Comparison of ENCODE assay signal across 1 cellular context in genomic region chr19:50333235-50333736, GRCh38.
A peak's percentile ranks its signal among the peaks of the same experiment; 100 is the strongest.
TF ChIP-seq lines count a peak whose summit lies in the region.

No MANE protein-coding gene starts in this region.

TF ChIP-seq in K562, 482 proteins besides CTCF, POLR2A, EP300 and RAD21 (continued from another document and continues in another):
- no peak for TF ChIP-seq ZNF449 (CRISPR knock-in tag; IDR thresholded peaks at IDR 0.05)
- no peak; the same call in 1 of the 2 replicates for TF ChIP-seq NKRF (IDR thresholded peaks at IDR 0.05; ENCODE audit: borderline replicate concordance)
- no peak for TF ChIP-seq ZNF23 (CRISPR knock-in tag; IDR thresholded peaks at IDR 0.05)
- TF ChIP-seq ELF2 (CRISPR knock-in tag; IDR thresholded peaks at IDR 0.05) = no peak
- no peak for TF ChIP-seq NR2F6 (CRISPR knock-in tag; IDR thresholded peaks at IDR 0.05)
- peak; percentile 95 for TF ChIP-seq CREM (IDR thresholded peaks at IDR 0.05; ENCODE audit: low read depth)
- TF ChIP-seq RBM25 (IDR thresholded peaks at IDR 0.05; ENCODE audit: low read depth, low read length, severe bottlenecking) = no peak
- TF ChIP-seq CBFA2T3 (IDR thresholded peaks at IDR 0.05) = peak; percentile 10; the same call in 1 of the 2 replicates
- no peak for TF ChIP-seq ZNF277 (CRISPR knock-in tag; IDR thresholded peaks at IDR 0.05; ENCODE audit: borderline replicate concordance)
- peak; percentile 52; the same call in 1 of the 2 replicates for TF ChIP-seq HES1 (IDR thresholded peaks at IDR 0.05; ENCODE audit: low read depth)
- TF ChIP-seq PHB2 (IDR thresholded peaks at IDR 0.05; ENCODE audit: low read depth) = no peak
- no peak for TF ChIP-seq HNRNPUL1 (IDR thresholded peaks at IDR 0.05; ENCODE audit: low read length)
- TF ChIP-seq KLF13 (tag; IDR thresholded peaks at IDR 0.05; ENCODE audit: borderline replicate concordance, low read depth) = no peak
- TF ChIP-seq NFYB (IDR thresholded peaks at IDR 0.05; ENCODE audit: extremely low read depth, insufficient read length) = no peak
- no peak; the same call in 1 of the 2 replicates for TF ChIP-seq POLR2AphosphoS2 (IDR thresholded peaks at IDR 0.05; ENCODE audit: low read length)
- no peak for TF ChIP-seq GTF2E2 (tag; IDR thresholded peaks at IDR 0.05)
- no peak for TF ChIP-seq SRSF9 (IDR thresholded peaks at IDR 0.05; ENCODE audit: borderline replicate concordance, low read depth, low read length)
- no peak for TF ChIP-seq STAG1 (CRISPR knock-in tag; IDR thresholded peaks at IDR 0.05; ENCODE audit: borderline replicate concordance)
- TF ChIP-seq ZNF445 (CRISPR knock-in tag; IDR thresholded peaks at IDR 0.05; ENCODE audit: low read depth) = no peak
- TF ChIP-seq TBL1XR1 (IDR thresholded peaks at IDR 0.05; ENCODE audit: low read length in 2 of 2) = peak in 1 of 2 experiments; percentile 45; a peak in 2 of 4 replicates
- no peak for TF ChIP-seq CBX8 (IDR thresholded peaks at IDR 0.05; ENCODE audit: borderline replicate concordance, extremely low read depth, low read depth, low read length, poor library complexity, severe bottlenecking)
- peak in 1 of 2 experiments; percentile 65; a peak in 3 of 4 replicates for TF ChIP-seq MAZ (CRISPR knock-in tag; conservative IDR thresholded peaks at IDR 0.05 in 1 of 2, IDR thresholded peaks at IDR 0.05 in 1 of 2)
- no peak for TF ChIP-seq GTF2B (IDR thresholded peaks at IDR 0.05; ENCODE audit: extremely low read depth, insufficient read length)
- no peak for TF ChIP-seq ZNF140 (CRISPR knock-in tag; IDR thresholded peaks at IDR 0.05)
- TF ChIP-seq MNT (conservative IDR thresholded peaks at IDR 0.05) = peak; percentile 49 to 79; a peak in 2 of 4 replicates
- TF ChIP-seq HOXB6 (CRISPR knock-in tag; IDR thresholded peaks at IDR 0.05; ENCODE audit: borderline replicate concordance) = no peak
- no peak for TF ChIP-seq CREBBP (IDR thresholded peaks at IDR 0.05; ENCODE audit: low read depth, low read length)
- TF ChIP-seq HDAC1 (IDR thresholded peaks at IDR 0.05) = 0 out of 4 replicates have a peak, but pooled peaks of 1 of the 2 experiments have one; percentile 39
- no peak for TF ChIP-seq FOXA3 (CRISPR knock-in tag; conservative IDR thresholded peaks at IDR 0.05 in 1 of 2, IDR thresholded peaks at IDR 0.05 in 1 of 2)
- TF ChIP-seq STAT5B (CRISPR knock-in tag; IDR thresholded peaks at IDR 0.05) = no peak
- no peak for TF ChIP-seq FOXA1 (IDR thresholded peaks at IDR 0.05; ENCODE audit: borderline replicate concordance)
- TF ChIP-seq ZEB2 (IDR thresholded peaks at IDR 0.05) = peak; percentile 68
- TF ChIP-seq SMAD2 (IDR thresholded peaks at IDR 0.05; ENCODE audit: low read depth, low read length) = no peak
- peak; percentile 86 for TF ChIP-seq SP1 (CRISPR knock-in tag; IDR thresholded peaks at IDR 0.05)
- TF ChIP-seq ZNF609 (CRISPR knock-in tag; IDR thresholded peaks at IDR 0.05; ENCODE audit: borderline replicate concordance) = no peak
- no peak for TF ChIP-seq TAF15 (IDR thresholded peaks at IDR 0.05; ENCODE audit: low read depth, low read length)
- no peak for TF ChIP-seq PATZ1 (CRISPR knock-in tag; IDR thresholded peaks at IDR 0.05; ENCODE audit: borderline replicate concordance)
- no peak for TF ChIP-seq MED1 (CRISPR knock-in tag; IDR thresholded peaks at IDR 0.05; ENCODE audit: borderline replicate concordance)
- TF ChIP-seq LEF1 (IDR thresholded peaks at IDR 0.05) = no peak
- 0 out of 2 replicates have a peak, but pooled peaks have one; percentile 3 for TF ChIP-seq MAFK (IDR thresholded peaks at IDR 0.05; ENCODE audit: low read length)
- no peak for TF ChIP-seq KHSRP (IDR thresholded peaks at IDR 0.05)
- TF ChIP-seq ATF1 (CRISPR knock-in tag; IDR thresholded peaks at IDR 0.05) = no peak; the same call in 1 of the 2 replicates
- TF ChIP-seq ATF1 (tag; IDR thresholded peaks at IDR 0.05) = no peak
- TF ChIP-seq EGR1 (conservative IDR thresholded peaks at IDR 0.05) = peak; percentile 100
- no peak; the same call in 1 of the 2 replicates for TF ChIP-seq MTA1 (IDR thresholded peaks at IDR 0.05; ENCODE audit: borderline replicate concordance)
- peak; percentile 87 for TF ChIP-seq ATF3 (IDR thresholded peaks at IDR 0.05)
- TF ChIP-seq ATF3 (CRISPR knock-in tag; conservative IDR thresholded peaks at IDR 0.05) = no peak
- TF ChIP-seq FOXK1 (CRISPR knock-in tag; IDR thresholded peaks at IDR 0.05; ENCODE audit: borderline replicate concordance) = no peak
- TF ChIP-seq ETS1 (conservative IDR thresholded peaks at IDR 0.05; ENCODE audit: control insufficient read depth, low read depth, low read length) = peak; percentile 94; the same call in 1 of the 2 replicates
- TF ChIP-seq PHTF2 (CRISPR knock-in tag; IDR thresholded peaks at IDR 0.05) = no peak
- TF ChIP-seq ZNF764 (CRISPR knock-in tag; IDR thresholded peaks at IDR 0.05; ENCODE audit: low read depth) = no peak
- TF ChIP-seq ZNF133 (CRISPR knock-in tag; IDR thresholded peaks at IDR 0.05) = no peak
